In the genomic region with DNA sequence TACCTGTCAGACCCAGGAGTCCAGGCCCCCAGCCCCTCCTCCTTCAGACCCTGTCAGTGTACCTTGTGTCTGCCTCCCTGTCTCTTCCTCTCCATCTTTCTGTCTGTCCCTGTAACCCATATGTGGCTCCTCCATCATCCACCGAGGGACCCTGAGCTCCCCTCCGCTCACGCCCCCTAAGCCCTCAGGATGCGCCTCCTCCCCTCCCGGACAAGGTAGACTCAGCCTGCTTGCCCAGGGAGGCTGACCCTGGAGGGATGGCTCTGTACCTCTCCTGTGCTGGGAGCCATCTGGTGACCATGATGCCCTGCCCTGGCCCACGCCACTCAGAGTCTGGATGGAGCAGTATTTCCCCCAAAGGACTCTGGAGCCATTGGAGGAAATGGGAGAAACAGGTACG, we compare ENCODE assay signal across 1 cellular context.
TF ChIP-seq lines count a peak whose summit lies in the region.

No MANE protein-coding gene starts in this region.

TF ChIP-seq in GM23338, 12 proteins besides CTCF, POLR2A, EP300 and RAD21 (continued from another document):
- no peak for TF ChIP-seq ZNF462 (CRISPR knock-in tag; IDR thresholded peaks at IDR 0.05)
